ENCODE assay signal across 1 cellular context in the genomic region with DNA sequence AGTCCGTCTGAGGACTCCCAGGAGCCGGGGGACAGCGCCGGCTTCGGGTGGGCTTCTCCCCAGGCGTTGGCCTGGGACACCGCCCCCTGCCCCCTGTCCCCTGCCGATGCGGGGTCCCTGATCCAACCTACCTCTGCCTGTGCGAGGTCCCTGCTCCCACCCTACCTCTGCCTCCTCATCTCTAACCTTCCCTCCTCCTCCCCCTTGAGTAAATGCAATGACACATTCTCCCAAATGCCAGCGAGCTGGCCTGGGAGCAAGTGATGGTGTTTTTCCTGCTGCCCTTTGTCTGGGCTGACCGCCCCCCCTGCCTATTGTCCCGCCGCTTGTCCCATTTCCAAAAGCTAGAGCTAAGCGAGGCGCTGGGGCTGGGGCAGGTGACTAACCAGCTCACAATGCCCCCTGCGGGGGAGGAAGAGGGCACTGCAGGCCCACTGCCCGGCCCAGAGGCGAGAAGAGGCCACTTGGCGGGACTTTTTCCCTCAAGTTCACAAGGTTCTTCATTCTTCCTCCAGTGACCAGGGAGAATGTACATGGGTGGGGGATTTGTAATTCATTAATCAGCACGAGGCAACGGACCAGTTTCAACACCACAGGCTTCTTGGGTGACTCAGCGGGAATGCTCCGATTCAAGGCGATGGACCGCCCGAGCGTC.
TF ChIP-seq lines count a peak whose summit lies in the region.

No MANE protein-coding gene starts in this region.

TF ChIP-seq in WTC11, 78 proteins besides CTCF, POLR2A, EP300 and RAD21 (continued from another document):
- TF ChIP-seq IRF2 (CRISPR knock-in tag; IDR thresholded peaks at IDR 0.05; ENCODE audit: borderline replicate concordance, low read depth) = no peak
- TF ChIP-seq TEAD4 (CRISPR knock-in tag; IDR thresholded peaks at IDR 0.05) = no peak
- no peak for TF ChIP-seq SMAD3 (CRISPR knock-in tag; IDR thresholded peaks at IDR 0.05; ENCODE audit: borderline replicate concordance)
- TF ChIP-seq, protein P1, sequence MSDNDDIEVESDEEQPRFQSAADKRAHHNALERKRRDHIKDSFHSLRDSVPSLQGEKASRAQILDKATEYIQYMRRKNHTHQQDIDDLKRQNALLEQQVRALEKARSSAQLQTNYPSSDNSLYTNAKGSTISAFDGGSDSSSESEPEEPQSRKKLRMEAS (CRISPR knock-in tag; IDR thresholded peaks at IDR 0.05) = no peak
- 0 out of 2 replicates have a peak, but pooled peaks have one; percentile 20 for TF ChIP-seq FOXK1 (CRISPR knock-in tag; IDR thresholded peaks at IDR 0.05)
- TF ChIP-seq E2F1 (CRISPR knock-in tag; IDR thresholded peaks at IDR 0.05) = no peak
- TF ChIP-seq KAT7 (CRISPR knock-in tag; IDR thresholded peaks at IDR 0.05; ENCODE audit: borderline replicate concordance) = no peak
- TF ChIP-seq FOXJ3 (CRISPR knock-in tag; IDR thresholded peaks at IDR 0.05; ENCODE audit: borderline replicate concordance) = no peak
- peak; percentile 40; the same call in 1 of the 2 replicates for TF ChIP-seq ZNF423 (CRISPR knock-in tag; IDR thresholded peaks at IDR 0.05)
- TF ChIP-seq NFE2L1 (CRISPR knock-in tag; IDR thresholded peaks at IDR 0.05) = 0 out of 2 replicates have a peak, but pooled peaks have one; percentile 15
- TF ChIP-seq, protein P2, sequence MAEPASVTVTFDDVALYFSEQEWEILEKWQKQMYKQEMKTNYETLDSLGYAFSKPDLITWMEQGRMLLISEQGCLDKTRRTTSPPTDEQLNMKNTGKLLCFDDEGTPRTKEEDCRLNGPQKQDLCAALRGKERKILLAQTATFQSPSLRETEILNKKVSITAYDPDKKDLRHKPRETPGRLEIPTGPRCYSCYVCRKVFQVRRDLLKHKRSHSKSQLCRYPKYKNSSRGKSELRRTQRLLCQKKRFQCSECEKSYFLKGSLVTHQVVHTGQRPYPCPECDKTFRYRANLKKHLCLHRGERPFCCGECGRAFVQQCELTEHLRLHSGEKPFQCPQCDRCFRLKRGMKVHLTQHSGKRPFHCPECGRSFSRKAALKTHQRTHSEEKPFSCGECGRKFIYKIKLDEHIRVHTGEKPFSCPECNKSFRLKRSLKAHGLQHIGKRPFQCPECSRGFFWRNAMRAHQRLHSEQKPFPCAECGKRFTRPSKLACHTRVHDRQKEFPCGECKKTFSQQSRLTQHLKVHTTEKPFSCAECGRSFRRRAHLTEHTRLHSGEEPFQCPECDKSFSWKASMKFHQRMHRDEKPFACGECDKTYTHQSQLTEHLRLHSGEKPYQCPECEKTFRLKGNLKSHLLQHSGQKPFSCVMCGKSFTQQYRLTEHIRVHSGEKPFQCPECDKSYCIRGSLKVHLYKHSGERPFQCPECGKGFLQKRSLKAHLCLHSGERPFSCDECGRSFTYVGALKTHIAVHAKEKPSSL (CRISPR knock-in tag; conservative IDR thresholded peaks at IDR 0.05) = no peak
- TF ChIP-seq STAT6 (CRISPR knock-in tag; conservative IDR thresholded peaks at IDR 0.05; ENCODE audit: low read depth) = no peak
